13 cellular contexts compared by ENCODE assay signal in genomic region chr18:32937007-32937540, GRCh38.
DNase-seq lines count a peak whose midpoint lies in the region; ATAC-seq and TF ChIP-seq lines count a peak whose summit lies in the region.
"Had no signal": no experiment of that assay in that cellular context is flagged by ENCODE, and none has a peak within 500 bp of the region (broad histone marks: within the 10 kb centered on the region; RNA-seq: fewer than 3 reads in every experiment).

No MANE protein-coding gene starts in this region.

- peak; percentile 36; the same call in 1 of the 2 replicates for ATAC-seq in WTC11
- ATAC-seq in HG03457 (IDR thresholded peaks at IDR 0.05; ENCODE audit: unreplicated experiment), result no peak
- no peak for ATAC-seq in HG02973 (IDR thresholded peaks at IDR 0.05; ENCODE audit: unreplicated experiment)
- ATAC-seq: A549, HCT116 had no signal

- TF ChIP-seq CTCF in WTC11 (IDR thresholded peaks at IDR 0.05) (no peak), nephron progenitor cell (IDR thresholded peaks at IDR 0.05) (no peak)

- POLR2A ChIA-PET in WTC11 (lab: Charles Lee), result no interaction called here

- H3K27me3 Mint-ChIP-seq in WTC11 (ENCODE audit: low read depth) (no peaks in the 10 kb centered on the region), nephron progenitor cell (ENCODE audit: low read depth, poor library complexity) (peaks cover 2% of the 10 kb centered on the region)
- H3K27me3 Mint-ChIP-seq in activated T-helper 2 cell treated with anti-CD3 and anti-CD28 coated beads, Interferon-gamma antibody, Interleukin-2, Interleukin-4, amounts not matched to agents 10 μg/mL and 5 μg/mL and 100 μg/mL, durations not matched to agents 14 hours and 24 hours and 36 hours (ENCODE audit: low read depth), result no peaks in the 10 kb centered on the region

- H3K4me1 Mint-ChIP-seq in WTC11 (peaks cover 48% of the 10 kb centered on the region), nephron progenitor cell (peaks cover 15% of the 10 kb centered on the region)
- no peaks in the 10 kb centered on the region for H3K4me1 Mint-ChIP-seq in activated T-helper 2 cell treated with anti-CD3 and anti-CD28 coated beads, Interferon-gamma antibody, Interleukin-2, Interleukin-4, amounts not matched to agents 10 μg/mL and 5 μg/mL and 100 μg/mL, durations not matched to agents 14 hours and 24 hours and 36 hours (ENCODE audit: low read depth)

- H3K36me3 Mint-ChIP-seq in WTC11 (peaks cover 11% of the 10 kb centered on the region), nephron progenitor cell (ENCODE audit: low read depth) (no peaks in the 10 kb centered on the region)
- no peaks in the 10 kb centered on the region for H3K36me3 Mint-ChIP-seq in activated T-helper 2 cell treated with anti-CD3 and anti-CD28 coated beads, Interferon-gamma antibody, Interleukin-2, Interleukin-4, amounts not matched to agents 10 μg/mL and 5 μg/mL and 100 μg/mL, durations not matched to agents 14 hours and 24 hours and 36 hours (ENCODE audit: low read depth)

- DNase-seq in NCI-H748 (lab: John Stamatoyannopoulos, UW; ENCODE audit: unreplicated experiment) (peak; percentile 35), NCI-H748 treated with DMSO at 0.1 percent for 48 hours (lab: John Stamatoyannopoulos, UW) (no peak), WTC11 (ENCODE audit: low spot score) (no peak), nephron progenitor cell (no peak)
- DNase-seq in activated T-helper 2 cell treated with anti-CD3 and anti-CD28 coated beads, Interferon-gamma antibody, Interleukin-2, Interleukin-4, amounts not matched to agents 10 μg/mL and 5 μg/mL and 100 μg/mL, durations not matched to agents 14 hours and 24 hours and 36 hours (ENCODE audit: low spot score), result no peak
- DNase-seq: C1 segment of cervical spinal cord, KG1, NCI-H2081 treated with DMSO at 0.1 percent for 48 hours, SW 1271 had no signal

- H3K9me3 Mint-ChIP-seq in WTC11 (peaks cover 19% of the 10 kb centered on the region), nephron progenitor cell (peaks cover 13% of the 10 kb centered on the region)
- H3K9me3 Mint-ChIP-seq in activated T-helper 2 cell treated with anti-CD3 and anti-CD28 coated beads, Interferon-gamma antibody, Interleukin-2, Interleukin-4, amounts not matched to agents 10 μg/mL and 5 μg/mL and 100 μg/mL, durations not matched to agents 14 hours and 24 hours and 36 hours, result no peaks in the 10 kb centered on the region

- CTCF ChIA-PET in WTC11 (lab: Charles Lee), result no interaction called here

- intact Hi-C loops in activated T-helper 2 cell treated with anti-CD3 and anti-CD28 coated beads, Interferon-gamma antibody, Interleukin-2, Interleukin-4, amounts not matched to agents 10 μg/mL and 5 μg/mL and 100 μg/mL, durations not matched to agents 14 hours and 24 hours and 36 hours (cut with micrococcal nuclease), result loop anchor here (10.0 kb wide), 1 partner anchor 222 kb away; no protein-coding TSS in a partner anchor

- peak overlapping the region; percentile 75 for H3K27ac Mint-ChIP-seq in WTC11
- H3K27ac Mint-ChIP-seq in nephron progenitor cell, result peak overlapping the region; percentile 4
- no peak overlapping the region for H3K27ac Mint-ChIP-seq in activated T-helper 2 cell treated with anti-CD3 and anti-CD28 coated beads, Interferon-gamma antibody, Interleukin-2, Interleukin-4, amounts not matched to agents 10 μg/mL and 5 μg/mL and 100 μg/mL, durations not matched to agents 14 hours and 24 hours and 36 hours

- H3K4me3 Mint-ChIP-seq in WTC11, result no peak overlapping the region
- H3K4me3 Mint-ChIP-seq in nephron progenitor cell, result no peak overlapping the region
- no peak overlapping the region for H3K4me3 Mint-ChIP-seq in activated T-helper 2 cell treated with anti-CD3 and anti-CD28 coated beads, Interferon-gamma antibody, Interleukin-2, Interleukin-4, amounts not matched to agents 10 μg/mL and 5 μg/mL and 100 μg/mL, durations not matched to agents 14 hours and 24 hours and 36 hours (ENCODE audit: low read depth)

TF ChIP-seq in WTC11, 78 proteins besides CTCF, POLR2A, EP300 and RAD21:
- TF ChIP-seq ZNF281 (CRISPR knock-in tag; IDR thresholded peaks at IDR 0.05) (no peak), ZNF138 (CRISPR knock-in tag; conservative IDR thresholded peaks at IDR 0.05) (no peak), ZNF512 (CRISPR knock-in tag; IDR thresholded peaks at IDR 0.05; ENCODE audit: borderline replicate concordance) (no peak), NR1H2 (CRISPR knock-in tag; IDR thresholded peaks at IDR 0.05) (no peak), ATF6 (CRISPR knock-in tag; IDR thresholded peaks at IDR 0.05) (no peak), RELA (CRISPR knock-in tag; IDR thresholded peaks at IDR 0.05; ENCODE audit: borderline replicate concordance) (no peak), TEAD4 (CRISPR knock-in tag; IDR thresholded peaks at IDR 0.05) (no peak), FOXJ3 (CRISPR knock-in tag; IDR thresholded peaks at IDR 0.05; ENCODE audit: borderline replicate concordance) (no peak), ZNF317 (CRISPR knock-in tag; IDR thresholded peaks at IDR 0.05; ENCODE audit: borderline replicate concordance, low read depth) (no peak)
